Comparison of ENCODE assay signal across 1 cellular context in the genomic region with DNA sequence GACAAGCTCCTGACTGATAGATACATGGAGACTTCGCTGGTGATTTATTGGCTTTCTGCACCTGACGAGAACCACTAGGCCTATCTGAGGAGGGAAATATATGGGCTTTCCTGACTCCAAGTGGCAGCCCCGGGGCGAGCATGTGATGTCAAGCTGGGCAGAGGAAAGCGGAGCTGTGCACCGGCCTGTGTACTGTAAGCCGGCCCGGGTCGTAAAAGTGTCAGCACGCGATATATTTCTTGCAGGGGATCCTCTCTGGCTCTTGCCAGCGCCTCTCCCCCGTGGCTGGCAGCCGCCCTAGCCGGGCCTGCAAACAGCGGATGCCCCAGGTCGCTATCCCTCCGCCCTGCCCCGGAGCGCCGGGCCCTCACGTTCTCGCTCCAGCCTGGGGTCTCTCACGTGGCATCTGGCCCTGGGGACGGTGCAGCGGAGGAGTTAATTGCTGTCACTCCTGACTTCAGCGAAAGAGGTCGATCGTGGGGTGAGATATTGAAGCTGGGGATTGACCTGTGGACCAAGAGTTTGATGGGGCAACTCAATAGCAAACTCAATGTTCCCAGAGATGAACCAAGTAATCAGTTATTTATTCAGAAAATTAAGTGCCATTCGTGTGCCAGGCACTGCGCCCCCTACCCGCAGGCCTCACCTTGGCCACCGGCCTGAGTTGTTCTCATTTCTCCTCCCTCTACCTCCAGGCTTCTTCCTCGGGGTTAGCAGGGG.
A peak's percentile ranks its signal among the peaks of the same experiment; 100 is the strongest.
TF ChIP-seq lines count a peak whose summit lies in the region.

No MANE protein-coding gene starts in this region.

TF ChIP-seq in HEK293, 187 proteins besides CTCF, POLR2A, EP300 and RAD21 (continued from another document and continues in another):
- TF ChIP-seq, protein P1, sequence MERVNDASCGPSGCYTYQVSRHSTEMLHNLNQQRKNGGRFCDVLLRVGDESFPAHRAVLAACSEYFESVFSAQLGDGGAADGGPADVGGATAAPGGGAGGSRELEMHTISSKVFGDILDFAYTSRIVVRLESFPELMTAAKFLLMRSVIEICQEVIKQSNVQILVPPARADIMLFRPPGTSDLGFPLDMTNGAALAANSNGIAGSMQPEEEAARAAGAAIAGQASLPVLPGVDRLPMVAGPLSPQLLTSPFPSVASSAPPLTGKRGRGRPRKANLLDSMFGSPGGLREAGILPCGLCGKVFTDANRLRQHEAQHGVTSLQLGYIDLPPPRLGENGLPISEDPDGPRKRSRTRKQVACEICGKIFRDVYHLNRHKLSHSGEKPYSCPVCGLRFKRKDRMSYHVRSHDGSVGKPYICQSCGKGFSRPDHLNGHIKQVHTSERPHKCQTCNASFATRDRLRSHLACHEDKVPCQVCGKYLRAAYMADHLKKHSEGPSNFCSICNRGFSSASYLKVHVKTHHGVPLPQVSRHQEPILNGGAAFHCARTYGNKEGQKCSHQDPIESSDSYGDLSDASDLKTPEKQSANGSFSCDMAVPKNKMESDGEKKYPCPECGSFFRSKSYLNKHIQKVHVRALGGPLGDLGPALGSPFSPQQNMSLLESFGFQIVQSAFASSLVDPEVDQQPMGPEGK (tag by site-specific recombination; IDR thresholded peaks at IDR 0.05): peak; percentile 60; the same call in 1 of the 2 replicates
- TF ChIP-seq PRDM6 (tag by site-specific recombination; IDR thresholded peaks at IDR 0.05): peak; percentile 75
- TF ChIP-seq REPIN1 (tag by site-specific recombination; IDR thresholded peaks at IDR 0.05; ENCODE audit: low read depth): no peak
- no peak for TF ChIP-seq ZFP3 (tag by site-specific recombination; IDR thresholded peaks at IDR 0.05; ENCODE audit: low read depth)
- TF ChIP-seq SETDB1 (IDR thresholded peaks at IDR 0.05; ENCODE audit: insufficient read length, low read length): no peak
- TF ChIP-seq, protein P2, sequence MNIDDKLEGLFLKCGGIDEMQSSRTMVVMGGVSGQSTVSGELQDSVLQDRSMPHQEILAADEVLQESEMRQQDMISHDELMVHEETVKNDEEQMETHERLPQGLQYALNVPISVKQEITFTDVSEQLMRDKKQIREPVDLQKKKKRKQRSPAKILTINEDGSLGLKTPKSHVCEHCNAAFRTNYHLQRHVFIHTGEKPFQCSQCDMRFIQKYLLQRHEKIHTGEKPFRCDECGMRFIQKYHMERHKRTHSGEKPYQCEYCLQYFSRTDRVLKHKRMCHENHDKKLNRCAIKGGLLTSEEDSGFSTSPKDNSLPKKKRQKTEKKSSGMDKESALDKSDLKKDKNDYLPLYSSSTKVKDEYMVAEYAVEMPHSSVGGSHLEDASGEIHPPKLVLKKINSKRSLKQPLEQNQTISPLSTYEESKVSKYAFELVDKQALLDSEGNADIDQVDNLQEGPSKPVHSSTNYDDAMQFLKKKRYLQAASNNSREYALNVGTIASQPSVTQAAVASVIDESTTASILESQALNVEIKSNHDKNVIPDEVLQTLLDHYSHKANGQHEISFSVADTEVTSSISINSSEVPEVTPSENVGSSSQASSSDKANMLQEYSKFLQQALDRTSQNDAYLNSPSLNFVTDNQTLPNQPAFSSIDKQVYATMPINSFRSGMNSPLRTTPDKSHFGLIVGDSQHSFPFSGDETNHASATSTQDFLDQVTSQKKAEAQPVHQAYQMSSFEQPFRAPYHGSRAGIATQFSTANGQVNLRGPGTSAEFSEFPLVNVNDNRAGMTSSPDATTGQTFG (tag by site-specific recombination; IDR thresholded peaks at IDR 0.05; ENCODE audit: borderline replicate concordance): no peak
- peak; percentile 68 for TF ChIP-seq ZEB2 (tag by site-specific recombination; IDR thresholded peaks at IDR 0.05)
- TF ChIP-seq, protein P3, sequence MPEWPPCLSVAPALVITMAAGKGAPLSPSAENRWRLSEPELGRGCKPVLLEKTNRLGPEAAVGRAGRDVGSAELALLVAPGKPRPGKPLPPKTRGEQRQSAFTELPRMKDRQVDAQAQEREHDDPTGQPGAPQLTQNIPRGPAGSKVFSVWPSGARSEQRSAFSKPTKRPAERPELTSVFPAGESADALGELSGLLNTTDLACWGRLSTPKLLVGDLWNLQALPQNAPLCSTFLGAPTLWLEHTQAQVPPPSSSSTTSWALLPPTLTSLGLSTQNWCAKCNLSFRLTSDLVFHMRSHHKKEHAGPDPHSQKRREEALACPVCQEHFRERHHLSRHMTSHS (tag by site-specific recombination; IDR thresholded peaks at IDR 0.05): peak; percentile 96
- TF ChIP-seq, protein P4, sequence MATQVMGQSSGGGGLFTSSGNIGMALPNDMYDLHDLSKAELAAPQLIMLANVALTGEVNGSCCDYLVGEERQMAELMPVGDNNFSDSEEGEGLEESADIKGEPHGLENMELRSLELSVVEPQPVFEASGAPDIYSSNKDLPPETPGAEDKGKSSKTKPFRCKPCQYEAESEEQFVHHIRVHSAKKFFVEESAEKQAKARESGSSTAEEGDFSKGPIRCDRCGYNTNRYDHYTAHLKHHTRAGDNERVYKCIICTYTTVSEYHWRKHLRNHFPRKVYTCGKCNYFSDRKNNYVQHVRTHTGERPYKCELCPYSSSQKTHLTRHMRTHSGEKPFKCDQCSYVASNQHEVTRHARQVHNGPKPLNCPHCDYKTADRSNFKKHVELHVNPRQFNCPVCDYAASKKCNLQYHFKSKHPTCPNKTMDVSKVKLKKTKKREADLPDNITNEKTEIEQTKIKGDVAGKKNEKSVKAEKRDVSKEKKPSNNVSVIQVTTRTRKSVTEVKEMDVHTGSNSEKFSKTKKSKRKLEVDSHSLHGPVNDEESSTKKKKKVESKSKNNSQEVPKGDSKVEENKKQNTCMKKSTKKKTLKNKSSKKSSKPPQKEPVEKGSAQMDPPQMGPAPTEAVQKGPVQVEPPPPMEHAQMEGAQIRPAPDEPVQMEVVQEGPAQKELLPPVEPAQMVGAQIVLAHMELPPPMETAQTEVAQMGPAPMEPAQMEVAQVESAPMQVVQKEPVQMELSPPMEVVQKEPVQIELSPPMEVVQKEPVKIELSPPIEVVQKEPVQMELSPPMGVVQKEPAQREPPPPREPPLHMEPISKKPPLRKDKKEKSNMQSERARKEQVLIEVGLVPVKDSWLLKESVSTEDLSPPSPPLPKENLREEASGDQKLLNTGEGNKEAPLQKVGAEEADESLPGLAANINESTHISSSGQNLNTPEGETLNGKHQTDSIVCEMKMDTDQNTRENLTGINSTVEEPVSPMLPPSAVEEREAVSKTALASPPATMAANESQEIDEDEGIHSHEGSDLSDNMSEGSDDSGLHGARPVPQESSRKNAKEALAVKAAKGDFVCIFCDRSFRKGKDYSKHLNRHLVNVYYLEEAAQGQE (tag by site-specific recombination; IDR thresholded peaks at IDR 0.05): no peak
- no peak for TF ChIP-seq ZNF571 (tag by site-specific recombination; IDR thresholded peaks at IDR 0.05)
- no peak for TF ChIP-seq ZNF830 (tag by site-specific recombination; IDR thresholded peaks at IDR 0.05; ENCODE audit: low read depth)
- no peak for TF ChIP-seq ZNF202 (tag by site-specific recombination; IDR thresholded peaks at IDR 0.05; ENCODE audit: borderline replicate concordance)
- TF ChIP-seq ZNF24 (tag by site-specific recombination; IDR thresholded peaks at IDR 0.05): no peak
- TF ChIP-seq, protein P5, sequence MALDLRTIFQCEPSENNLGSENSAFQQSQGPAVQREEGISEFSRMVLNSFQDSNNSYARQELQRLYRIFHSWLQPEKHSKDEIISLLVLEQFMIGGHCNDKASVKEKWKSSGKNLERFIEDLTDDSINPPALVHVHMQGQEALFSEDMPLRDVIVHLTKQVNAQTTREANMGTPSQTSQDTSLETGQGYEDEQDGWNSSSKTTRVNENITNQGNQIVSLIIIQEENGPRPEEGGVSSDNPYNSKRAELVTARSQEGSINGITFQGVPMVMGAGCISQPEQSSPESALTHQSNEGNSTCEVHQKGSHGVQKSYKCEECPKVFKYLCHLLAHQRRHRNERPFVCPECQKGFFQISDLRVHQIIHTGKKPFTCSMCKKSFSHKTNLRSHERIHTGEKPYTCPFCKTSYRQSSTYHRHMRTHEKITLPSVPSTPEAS (tag by site-specific recombination; IDR thresholded peaks at IDR 0.05): peak; percentile 51; the same call in 1 of the 2 replicates
- TF ChIP-seq ZNF132 (tag by site-specific recombination; IDR thresholded peaks at IDR 0.05; ENCODE audit: borderline replicate concordance): no peak
- no peak for TF ChIP-seq ZNF626 (tag by site-specific recombination; IDR thresholded peaks at IDR 0.05)
- peak; percentile 94 for TF ChIP-seq ZNF561 (tag by site-specific recombination; IDR thresholded peaks at IDR 0.05; ENCODE audit: borderline replicate concordance)
- TF ChIP-seq KLF16 (tag by site-specific recombination; IDR thresholded peaks at IDR 0.05): peak; percentile 71
- TF ChIP-seq KLF1 (tag by site-specific recombination; IDR thresholded peaks at IDR 0.05): peak; percentile 68
- TF ChIP-seq ZNF510 (tag by site-specific recombination; IDR thresholded peaks at IDR 0.05; ENCODE audit: insufficient replicate concordance): no peak
- TF ChIP-seq SCRT2 (tag by site-specific recombination; IDR thresholded peaks at IDR 0.05): peak; percentile 25; the same call in 1 of the 2 replicates
- TF ChIP-seq ZNF529 (tag by site-specific recombination; IDR thresholded peaks at IDR 0.05; ENCODE audit: insufficient replicate concordance): no peak
- no peak for TF ChIP-seq ZNF747 (tag by site-specific recombination; IDR thresholded peaks at IDR 0.05)
- TF ChIP-seq, protein P6, sequence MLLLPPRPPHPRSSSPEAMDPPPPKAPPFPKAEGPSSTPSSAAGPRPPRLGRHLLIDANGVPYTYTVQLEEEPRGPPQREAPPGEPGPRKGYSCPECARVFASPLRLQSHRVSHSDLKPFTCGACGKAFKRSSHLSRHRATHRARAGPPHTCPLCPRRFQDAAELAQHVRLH (tag by site-specific recombination; IDR thresholded peaks at IDR 0.05): peak; percentile 71
- TF ChIP-seq ZNF514 (tag by site-specific recombination; IDR thresholded peaks at IDR 0.05): no peak
- peak; percentile 87 for TF ChIP-seq ZSCAN30 (tag by site-specific recombination; IDR thresholded peaks at IDR 0.05)
- TF ChIP-seq PRDM4 (tag by site-specific recombination; IDR thresholded peaks at IDR 0.05): peak; percentile 92
- TF ChIP-seq ZNF549 (tag by site-specific recombination; IDR thresholded peaks at IDR 0.05): no peak
- TF ChIP-seq ZNF654 (tag by site-specific recombination; IDR thresholded peaks at IDR 0.05; ENCODE audit: low read depth): no peak; the same call in 1 of the 2 replicates
- no peak for TF ChIP-seq ZNF214 (tag by site-specific recombination; IDR thresholded peaks at IDR 0.05; ENCODE audit: borderline replicate concordance)
- no peak for TF ChIP-seq ZBTB1 (tag by site-specific recombination; IDR thresholded peaks at IDR 0.05)
- TF ChIP-seq ZFP41 (tag by site-specific recombination; IDR thresholded peaks at IDR 0.05; ENCODE audit: borderline replicate concordance): no peak
- TF ChIP-seq ZNF48 (tag by site-specific recombination; IDR thresholded peaks at IDR 0.05): no peak
- peak; percentile 96 for TF ChIP-seq ZBTB20 (tag by site-specific recombination; IDR thresholded peaks at IDR 0.05)
- peak; percentile 70; the same call in 1 of the 2 replicates for TF ChIP-seq KLF10 (tag by site-specific recombination; IDR thresholded peaks at IDR 0.05)
- TF ChIP-seq ZNF530 (tag by site-specific recombination; IDR thresholded peaks at IDR 0.05; ENCODE audit: low read depth): no peak
- no peak for TF ChIP-seq ZNF280D (tag by site-specific recombination; IDR thresholded peaks at IDR 0.05)
- TF ChIP-seq ZXDB (tag by site-specific recombination; IDR thresholded peaks at IDR 0.05): peak; percentile 93
- TF ChIP-seq ZNF76 (tag by site-specific recombination; IDR thresholded peaks at IDR 0.05; ENCODE audit: borderline replicate concordance, low read depth): peak; percentile 30; the same call in 1 of the 2 replicates
- TF ChIP-seq ZFP69B (tag by site-specific recombination; IDR thresholded peaks at IDR 0.05): 0 out of 2 replicates have a peak, but pooled peaks have one; percentile 36
